ENCODE assay signal across 1 cellular context in genomic region chr1:213790565-213790964, GRCh38.
A peak's percentile ranks its signal among the peaks of the same experiment; 100 is the strongest.
TF ChIP-seq lines count a peak whose summit lies in the region.

No MANE protein-coding gene starts in this region.

TF ChIP-seq in HepG2, 621 proteins besides CTCF, POLR2A, EP300 and RAD21 (continued from another document and continues in another):
- TF ChIP-seq AGO1 (IDR thresholded peaks at IDR 0.05; ENCODE audit: low read depth, low read length, poor library complexity, severe bottlenecking) (no peak), HNRNPK (IDR thresholded peaks at IDR 0.05; ENCODE audit: low read depth, low read length, poor library complexity, severe bottlenecking) (peak; percentile 17), NCOA2 (CRISPR knock-in tag; IDR thresholded peaks at IDR 0.05) (peak; percentile 72), STAG1 (CRISPR knock-in tag; IDR thresholded peaks at IDR 0.05) (no peak), RFXANK (CRISPR knock-in tag; IDR thresholded peaks at IDR 0.05) (no peak), SMAD1 (CRISPR knock-in tag; IDR thresholded peaks at IDR 0.05; ENCODE audit: borderline replicate concordance, low read depth) (no peak), SUZ12 (IDR thresholded peaks at IDR 0.05; ENCODE audit: low read depth, low read length) (no peak), PHF20 (CRISPR knock-in tag; IDR thresholded peaks at IDR 0.05) (no peak), ZFYVE20 (CRISPR knock-in tag; IDR thresholded peaks at IDR 0.05; ENCODE audit: borderline replicate concordance, low read depth) (no peak), ZNF629 (CRISPR knock-in tag; conservative IDR thresholded peaks at IDR 0.05) (no peak), NCOA5 (CRISPR knock-in tag; IDR thresholded peaks at IDR 0.05) (no peak), CCAR2 (optimal IDR thresholded peaks at IDR 0.05; ENCODE audit: low read depth, low read length) (no peak), TMF1 (CRISPR knock-in tag; IDR thresholded peaks at IDR 0.05; ENCODE audit: low read depth) (no peak), ZNF335 (CRISPR knock-in tag; IDR thresholded peaks at IDR 0.05) (no peak), FOXM1 (CRISPR knock-in tag; IDR thresholded peaks at IDR 0.05) (no peak), ZNF234 (CRISPR knock-in tag; conservative IDR thresholded peaks at IDR 0.05) (no peak), ZNF780A (CRISPR knock-in tag; IDR thresholded peaks at IDR 0.05) (no peak), MIER2 (CRISPR knock-in tag; IDR thresholded peaks at IDR 0.05) (0 out of 2 replicates have a peak, but pooled peaks have one; percentile 39), THAP11 (CRISPR knock-in tag; IDR thresholded peaks at IDR 0.05) (0 out of 2 replicates have a peak, but pooled peaks have one; percentile 18), ISL2 (CRISPR knock-in tag; IDR thresholded peaks at IDR 0.05) (peak; percentile 48; the same call in 1 of the 2 replicates), NR2F6 (IDR thresholded peaks at IDR 0.05) (no peak), NR2F6 (CRISPR knock-in tag; IDR thresholded peaks at IDR 0.05) (peak; percentile 46), SP5 (CRISPR knock-in tag; IDR thresholded peaks at IDR 0.05; ENCODE audit: borderline replicate concordance, low read depth) (no peak), ZNF256 (CRISPR knock-in tag; conservative IDR thresholded peaks at IDR 0.05) (no peak), PRPF4 (IDR thresholded peaks at IDR 0.05; ENCODE audit: low read depth, low read length, poor library complexity, severe bottlenecking) (no peak), ZNF674 (CRISPR knock-in tag; IDR thresholded peaks at IDR 0.05; ENCODE audit: low read depth) (no peak), TCF7L2 (IDR thresholded peaks at IDR 0.05; ENCODE audit: low read depth, low read length) (peak; percentile 67; the same call in 1 of the 2 replicates), FOXO4 (CRISPR knock-in tag; conservative IDR thresholded peaks at IDR 0.05) (no peak), ZNF572 (CRISPR knock-in tag; IDR thresholded peaks at IDR 0.05) (no peak), ARID2 (CRISPR knock-in tag; IDR thresholded peaks at IDR 0.05; ENCODE audit: borderline replicate concordance) (no peak), NCOR1 (IDR thresholded peaks at IDR 0.05; ENCODE audit: borderline replicate concordance, low read length) (no peak), NFKB2 (CRISPR knock-in tag; IDR thresholded peaks at IDR 0.05; ENCODE audit: borderline replicate concordance) (no peak), KLF15 (CRISPR knock-in tag; IDR thresholded peaks at IDR 0.05; ENCODE audit: borderline replicate concordance) (no peak), ESRRA (CRISPR knock-in tag; IDR thresholded peaks at IDR 0.05; ENCODE audit: low read depth) (peak; percentile 53; the same call in 1 of the 2 replicates), IKZF5 (CRISPR knock-in tag; IDR thresholded peaks at IDR 0.05) (0 out of 2 replicates have a peak, but pooled peaks have one; percentile 36), PAX8 (CRISPR knock-in tag; IDR thresholded peaks at IDR 0.05; ENCODE audit: borderline replicate concordance) (no peak), ZNF253 (CRISPR knock-in tag; IDR thresholded peaks at IDR 0.05; ENCODE audit: borderline replicate concordance) (no peak), SAP130 (CRISPR knock-in tag; IDR thresholded peaks at IDR 0.05; ENCODE audit: low read depth) (peak; percentile 67), SMYD3 (CRISPR knock-in tag; IDR thresholded peaks at IDR 0.05) (no peak), FOXO1 (CRISPR knock-in tag; IDR thresholded peaks at IDR 0.05) (peak; percentile 58; the same call in 1 of the 2 replicates), KLF6 (CRISPR knock-in tag; IDR thresholded peaks at IDR 0.05) (no peak), SIN3B (IDR thresholded peaks at IDR 0.05; ENCODE audit: low read length) (no peak), NONO (IDR thresholded peaks at IDR 0.05) (no peak), NONO (CRISPR knock-in tag; conservative IDR thresholded peaks at IDR 0.05) (no peak)
- TF ChIP-seq, protein P1, sequence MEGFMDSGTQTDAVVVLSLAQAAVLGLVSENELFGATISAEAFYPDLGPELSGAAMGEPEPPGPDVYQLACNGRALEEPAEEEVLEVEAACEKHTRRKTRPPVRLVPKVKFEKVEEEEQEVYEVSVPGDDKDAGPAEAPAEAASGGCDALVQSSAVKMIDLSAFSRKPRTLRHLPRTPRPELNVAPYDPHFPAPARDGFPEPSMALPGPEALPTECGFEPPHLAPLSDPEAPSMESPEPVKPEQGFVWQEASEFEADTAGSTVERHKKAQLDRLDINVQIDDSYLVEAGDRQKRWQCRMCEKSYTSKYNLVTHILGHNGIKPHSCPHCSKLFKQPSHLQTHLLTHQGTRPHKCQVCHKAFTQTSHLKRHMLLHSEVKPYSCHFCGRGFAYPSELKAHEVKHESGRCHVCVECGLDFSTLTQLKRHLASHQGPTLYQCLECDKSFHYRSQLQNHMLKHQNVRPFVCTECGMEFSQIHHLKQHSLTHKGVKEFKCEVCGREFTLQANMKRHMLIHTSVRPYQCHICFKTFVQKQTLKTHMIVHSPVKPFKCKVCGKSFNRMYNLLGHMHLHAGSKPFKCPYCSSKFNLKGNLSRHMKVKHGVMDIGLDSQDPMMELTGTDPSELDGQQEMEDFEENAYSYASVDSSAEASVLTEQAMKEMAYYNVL (CRISPR knock-in tag; IDR thresholded peaks at IDR 0.05; ENCODE audit: borderline replicate concordance): no peak
- TF ChIP-seq, protein P2, sequence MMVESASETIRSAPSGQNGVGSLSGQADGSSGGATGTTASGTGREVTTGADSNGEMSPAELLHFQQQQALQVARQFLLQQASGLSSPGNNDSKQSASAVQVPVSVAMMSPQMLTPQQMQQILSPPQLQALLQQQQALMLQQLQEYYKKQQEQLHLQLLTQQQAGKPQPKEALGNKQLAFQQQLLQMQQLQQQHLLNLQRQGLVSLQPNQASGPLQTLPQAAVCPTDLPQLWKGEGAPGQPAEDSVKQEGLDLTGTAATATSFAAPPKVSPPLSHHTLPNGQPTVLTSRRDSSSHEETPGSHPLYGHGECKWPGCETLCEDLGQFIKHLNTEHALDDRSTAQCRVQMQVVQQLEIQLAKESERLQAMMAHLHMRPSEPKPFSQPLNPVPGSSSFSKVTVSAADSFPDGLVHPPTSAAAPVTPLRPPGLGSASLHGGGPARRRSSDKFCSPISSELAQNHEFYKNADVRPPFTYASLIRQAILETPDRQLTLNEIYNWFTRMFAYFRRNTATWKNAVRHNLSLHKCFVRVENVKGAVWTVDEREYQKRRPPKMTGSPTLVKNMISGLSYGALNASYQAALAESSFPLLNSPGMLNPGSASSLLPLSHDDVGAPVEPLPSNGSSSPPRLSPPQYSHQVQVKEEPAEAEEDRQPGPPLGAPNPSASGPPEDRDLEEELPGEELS (CRISPR knock-in tag; IDR thresholded peaks at IDR 0.05): no peak
- TF ChIP-seq, protein P3, sequence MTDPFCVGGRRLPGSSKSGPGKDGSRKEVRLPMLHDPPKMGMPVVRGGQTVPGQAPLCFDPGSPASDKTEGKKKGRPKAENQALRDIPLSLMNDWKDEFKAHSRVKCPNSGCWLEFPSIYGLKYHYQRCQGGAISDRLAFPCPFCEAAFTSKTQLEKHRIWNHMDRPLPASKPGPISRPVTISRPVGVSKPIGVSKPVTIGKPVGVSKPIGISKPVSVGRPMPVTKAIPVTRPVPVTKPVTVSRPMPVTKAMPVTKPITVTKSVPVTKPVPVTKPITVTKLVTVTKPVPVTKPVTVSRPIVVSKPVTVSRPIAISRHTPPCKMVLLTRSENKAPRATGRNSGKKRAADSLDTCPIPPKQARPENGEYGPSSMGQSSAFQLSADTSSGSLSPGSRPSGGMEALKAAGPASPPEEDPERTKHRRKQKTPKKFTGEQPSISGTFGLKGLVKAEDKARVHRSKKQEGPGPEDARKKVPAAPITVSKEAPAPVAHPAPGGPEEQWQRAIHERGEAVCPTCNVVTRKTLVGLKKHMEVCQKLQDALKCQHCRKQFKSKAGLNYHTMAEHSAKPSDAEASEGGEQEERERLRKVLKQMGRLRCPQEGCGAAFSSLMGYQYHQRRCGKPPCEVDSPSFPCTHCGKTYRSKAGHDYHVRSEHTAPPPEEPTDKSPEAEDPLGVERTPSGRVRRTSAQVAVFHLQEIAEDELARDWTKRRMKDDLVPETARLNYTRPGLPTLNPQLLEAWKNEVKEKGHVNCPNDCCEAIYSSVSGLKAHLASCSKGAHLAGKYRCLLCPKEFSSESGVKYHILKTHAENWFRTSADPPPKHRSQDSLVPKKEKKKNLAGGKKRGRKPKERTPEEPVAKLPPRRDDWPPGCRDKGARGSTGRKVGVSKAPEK (CRISPR knock-in tag; IDR thresholded peaks at IDR 0.05; ENCODE audit: borderline replicate concordance): no peak
- TF ChIP-seq, protein P4, sequence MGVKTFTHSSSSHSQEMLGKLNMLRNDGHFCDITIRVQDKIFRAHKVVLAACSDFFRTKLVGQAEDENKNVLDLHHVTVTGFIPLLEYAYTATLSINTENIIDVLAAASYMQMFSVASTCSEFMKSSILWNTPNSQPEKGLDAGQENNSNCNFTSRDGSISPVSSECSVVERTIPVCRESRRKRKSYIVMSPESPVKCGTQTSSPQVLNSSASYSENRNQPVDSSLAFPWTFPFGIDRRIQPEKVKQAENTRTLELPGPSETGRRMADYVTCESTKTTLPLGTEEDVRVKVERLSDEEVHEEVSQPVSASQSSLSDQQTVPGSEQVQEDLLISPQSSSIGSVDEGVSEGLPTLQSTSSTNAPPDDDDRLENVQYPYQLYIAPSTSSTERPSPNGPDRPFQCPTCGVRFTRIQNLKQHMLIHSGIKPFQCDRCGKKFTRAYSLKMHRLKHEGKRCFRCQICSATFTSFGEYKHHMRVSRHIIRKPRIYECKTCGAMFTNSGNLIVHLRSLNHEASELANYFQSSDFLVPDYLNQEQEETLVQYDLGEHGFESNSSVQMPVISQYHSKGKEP (CRISPR knock-in tag; IDR thresholded peaks at IDR 0.05): no peak
- TF ChIP-seq, protein P5, sequence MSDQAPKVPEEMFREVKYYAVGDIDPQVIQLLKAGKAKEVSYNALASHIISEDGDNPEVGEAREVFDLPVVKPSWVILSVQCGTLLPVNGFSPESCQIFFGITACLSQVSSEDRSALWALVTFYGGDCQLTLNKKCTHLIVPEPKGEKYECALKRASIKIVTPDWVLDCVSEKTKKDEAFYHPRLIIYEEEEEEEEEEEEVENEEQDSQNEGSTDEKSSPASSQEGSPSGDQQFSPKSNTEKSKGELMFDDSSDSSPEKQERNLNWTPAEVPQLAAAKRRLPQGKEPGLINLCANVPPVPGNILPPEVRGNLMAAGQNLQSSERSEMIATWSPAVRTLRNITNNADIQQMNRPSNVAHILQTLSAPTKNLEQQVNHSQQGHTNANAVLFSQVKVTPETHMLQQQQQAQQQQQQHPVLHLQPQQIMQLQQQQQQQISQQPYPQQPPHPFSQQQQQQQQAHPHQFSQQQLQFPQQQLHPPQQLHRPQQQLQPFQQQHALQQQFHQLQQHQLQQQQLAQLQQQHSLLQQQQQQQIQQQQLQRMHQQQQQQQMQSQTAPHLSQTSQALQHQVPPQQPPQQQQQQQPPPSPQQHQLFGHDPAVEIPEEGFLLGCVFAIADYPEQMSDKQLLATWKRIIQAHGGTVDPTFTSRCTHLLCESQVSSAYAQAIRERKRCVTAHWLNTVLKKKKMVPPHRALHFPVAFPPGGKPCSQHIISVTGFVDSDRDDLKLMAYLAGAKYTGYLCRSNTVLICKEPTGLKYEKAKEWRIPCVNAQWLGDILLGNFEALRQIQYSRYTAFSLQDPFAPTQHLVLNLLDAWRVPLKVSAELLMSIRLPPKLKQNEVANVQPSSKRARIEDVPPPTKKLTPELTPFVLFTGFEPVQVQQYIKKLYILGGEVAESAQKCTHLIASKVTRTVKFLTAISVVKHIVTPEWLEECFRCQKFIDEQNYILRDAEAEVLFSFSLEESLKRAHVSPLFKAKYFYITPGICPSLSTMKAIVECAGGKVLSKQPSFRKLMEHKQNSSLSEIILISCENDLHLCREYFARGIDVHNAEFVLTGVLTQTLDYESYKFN (CRISPR knock-in tag; conservative IDR thresholded peaks at IDR 0.05): peak; percentile 62
- TF ChIP-seq, protein P6, sequence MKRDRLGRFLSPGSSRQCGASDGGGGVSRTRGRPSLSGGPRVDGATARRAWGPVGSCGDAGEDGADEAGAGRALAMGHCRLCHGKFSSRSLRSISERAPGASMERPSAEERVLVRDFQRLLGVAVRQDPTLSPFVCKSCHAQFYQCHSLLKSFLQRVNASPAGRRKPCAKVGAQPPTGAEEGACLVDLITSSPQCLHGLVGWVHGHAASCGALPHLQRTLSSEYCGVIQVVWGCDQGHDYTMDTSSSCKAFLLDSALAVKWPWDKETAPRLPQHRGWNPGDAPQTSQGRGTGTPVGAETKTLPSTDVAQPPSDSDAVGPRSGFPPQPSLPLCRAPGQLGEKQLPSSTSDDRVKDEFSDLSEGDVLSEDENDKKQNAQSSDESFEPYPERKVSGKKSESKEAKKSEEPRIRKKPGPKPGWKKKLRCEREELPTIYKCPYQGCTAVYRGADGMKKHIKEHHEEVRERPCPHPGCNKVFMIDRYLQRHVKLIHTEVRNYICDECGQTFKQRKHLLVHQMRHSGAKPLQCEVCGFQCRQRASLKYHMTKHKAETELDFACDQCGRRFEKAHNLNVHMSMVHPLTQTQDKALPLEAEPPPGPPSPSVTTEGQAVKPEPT (CRISPR knock-in tag; IDR thresholded peaks at IDR 0.05; ENCODE audit: low read depth): no peak
